ENCODE assay signal across 8 cellular contexts in the genomic region with DNA sequence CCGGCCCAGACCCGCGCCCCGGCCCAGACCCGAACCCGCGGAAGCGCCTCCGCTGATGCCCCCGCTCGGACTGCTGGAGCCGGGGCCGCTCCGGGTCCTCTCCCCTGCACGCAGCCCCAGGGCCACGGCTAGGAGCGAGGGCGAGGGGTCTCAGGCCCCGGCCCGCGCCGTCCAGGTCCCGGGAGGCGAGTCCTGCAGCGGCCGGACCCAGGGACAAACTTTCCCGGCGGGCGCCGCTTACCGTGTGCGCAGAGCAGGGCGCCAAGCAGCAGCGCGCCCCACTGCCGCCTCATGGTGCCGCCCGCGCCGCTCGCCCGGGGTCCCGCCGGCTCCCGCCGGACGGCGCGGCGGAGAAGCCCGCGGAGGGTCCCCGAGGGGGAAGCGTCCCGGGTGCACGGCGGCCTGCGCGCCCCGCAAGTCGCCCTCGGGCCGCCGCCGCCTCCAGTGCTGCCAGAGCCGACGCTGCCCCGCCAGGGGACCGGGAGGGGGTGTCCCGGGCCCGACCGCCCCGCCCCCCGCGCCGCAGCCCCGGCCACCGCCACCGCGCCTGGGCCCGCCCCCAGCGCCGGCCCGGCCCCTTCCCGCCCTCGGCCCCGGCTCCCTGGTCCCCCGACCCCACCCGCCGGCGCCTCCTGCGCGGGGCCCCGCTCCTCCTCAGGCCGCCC. TPM values are rescaled to one million over a fixed set of nuclear protein-coding genes. Genes with fewer than 3 reads are reported as not detected.
A peak's percentile ranks its signal among the peaks of the same experiment; 100 is the strongest.
DNase-seq lines count a peak whose midpoint lies in the region; ATAC-seq, FAIRE-seq and TF ChIP-seq lines count a peak whose summit lies in the region.

TSS of gene LRP4 (minus strand) at position 464 of the 665 bp plus-strand sequence. CDS start at position 293, 171 bp downstream.

- peak within 1 kb of the TSS; percentile 81 to 93 for H3K4me3 Mint-ChIP-seq in CD14-positive monocyte
- peak within 1 kb of the TSS; percentile 71 to 86 (median 80) for H3K4me3 Mint-ChIP-seq in immature natural killer cell

- peak within 1 kb of the TSS; percentile 76 for H2AFZ ChIP-seq in SU-DHL-6 (ENCODE audit: low read depth, low read length, severe bottlenecking)

- FAIRE-seq in H54 (lab: Jason Lieb, UNC): no peak

- peaks cover 0 to 17% (median 10%) of the 10 kb centered on the region in 7 donors for H3K9me3 Mint-ChIP-seq in CD14-positive monocyte
- H3K9me3 Mint-ChIP-seq in immature natural killer cell: no peaks in the 10 kb centered on the region

- intact Hi-C loops in CD14-positive monocyte (cut with micrococcal nuclease): no loop called here
- intact Hi-C loops in breast epithelium (cut with DNase I; ENCODE audit: low total_unique reads): no loop called here

- TF ChIP-seq CTCF in CD14-positive monocyte (IDR thresholded peaks at IDR 0.05) (no peak), SU-DHL-6 (IDR thresholded peaks at IDR 0.05; ENCODE audit: insufficient read depth, low read length, poor library complexity, severe bottlenecking) (no peak), breast epithelium (IDR thresholded peaks at IDR 0.05) (peak in 1 of 3 donors; percentile 12)

- H3K36me3 ChIP-seq in SU-DHL-6 (ENCODE audit: low read length) (no peaks in the 10 kb centered on the region), breast epithelium (no peaks in the 10 kb centered on the region)

- TF ChIP-seq POLR2A in H54 (IDR thresholded peaks at IDR 0.05; ENCODE audit: low read depth, low read length) (0 out of 2 replicates have a peak, but pooled peaks have one; percentile 25), breast epithelium (IDR thresholded peaks at IDR 0.05) (no peak)

- DNase-seq in CD14-positive monocyte (ENCODE audit: low spot score) (no peak), H54 (ENCODE audit: insufficient read length, low spot score) (no peak), breast epithelium (ENCODE audit: low spot score in 2 of 2) (no peak), immature natural killer cell (peak; percentile 24 to 25 (median 25)), amniotic stem cell (lab: John Stamatoyannopoulos, UW) (no peak)
- DNase-seq in stimulated activated CD4-positive, alpha-beta T cell treated with anti-CD3 and anti-CD28 coated beads, Interleukin-15, amount 100 ng/mL, for 24 hours: peak; percentile 62

- H3K27me3 ChIP-seq in SU-DHL-6 (ENCODE audit: low read length) (peaks cover 1% of the 10 kb centered on the region; the same call in 1 of the 2 replicates), breast epithelium (no peaks in the 10 kb centered on the region)

- H3K27ac Mint-ChIP-seq in CD14-positive monocyte (peak within 1 kb of the TSS in 2 of 7 donors; percentile 49 to 55), immature natural killer cell (no peak within 1 kb of the TSS)

- peaks cover 6% of the 10 kb centered on the region; the same call in 1 of the 2 replicates for H3F3A ChIP-seq in SU-DHL-6 (ENCODE audit: insufficient read depth)

- H3K27ac ChIP-seq in SU-DHL-6 (ENCODE audit: low read depth, low read length): no peak within 1 kb of the TSS
- H3K27ac ChIP-seq in breast epithelium: peak within 1 kb of the TSS; percentile 53 to 63

- no peaks in the 10 kb centered on the region for H3K79me2 ChIP-seq in SU-DHL-6 (ENCODE audit: insufficient read depth, low read length)

- H3K9ac ChIP-seq in SU-DHL-6 (ENCODE audit: low read length): peak within 1 kb of the TSS; percentile 44

- H3K4me1 Mint-ChIP-seq in CD14-positive monocyte: peaks cover 32% of the 10 kb centered on the region
- H3K4me1 Mint-ChIP-seq in immature natural killer cell: peaks cover 27 to 30% of the 10 kb centered on the region in 2 donors

- peak within 1 kb of the TSS; percentile 73 for H3K4me2 ChIP-seq in SU-DHL-6 (ENCODE audit: low read depth, low read length, poor library complexity, severe bottlenecking)

- H4K20me1 ChIP-seq in SU-DHL-6 (ENCODE audit: low read depth, low read length): no peaks in the 10 kb centered on the region

- no peaks in the 10 kb centered on the region for H3K4me1 ChIP-seq in breast epithelium

- ATAC-seq in GM19324 (IDR thresholded peaks at IDR 0.05; ENCODE audit: low FRiP score, unreplicated experiment): no peak

- H3K36me3 Mint-ChIP-seq in CD14-positive monocyte: peaks cover 6 to 15% of the 10 kb centered on the region in 2 donors
- no peaks in the 10 kb centered on the region for H3K36me3 Mint-ChIP-seq in immature natural killer cell

- H3K4me3 ChIP-seq in SU-DHL-6 (ENCODE audit: insufficient read depth, low read length, poor library complexity, severe bottlenecking) (peak within 1 kb of the TSS; percentile 48), breast epithelium (peak within 1 kb of the TSS; percentile 61 to 83 (median 70))

- H3K27me3 Mint-ChIP-seq in CD14-positive monocyte (ENCODE audit: low read depth in 3 of 3): peaks cover 57 to 68% (median 59%) of the 10 kb centered on the region in 3 donors
- peaks cover 11 to 40% (median 32%) of the 10 kb centered on the region in 3 donors for H3K27me3 Mint-ChIP-seq in immature natural killer cell (ENCODE audit: low read depth in 3 of 3)

- H3K9me3 ChIP-seq in SU-DHL-6 (ENCODE audit: insufficient read depth, low read length): no peaks in the 10 kb centered on the region
- no peaks in the 10 kb centered on the region for H3K9me3 ChIP-seq in breast epithelium

- no peaks in the 10 kb centered on the region for H3K9me2 ChIP-seq in SU-DHL-6 (replicated peaks; ENCODE audit: insufficient read depth, low read length)

RNA-seq across cellular contexts. Expression of gene LRP4, which starts in this region (rescaled TPM):
- not detected for polyA plus RNA-seq in CD14-positive monocyte
- 1 to 10 TPM; 5.2 to 7.5 (median 6.4) TPM for total RNA-seq in breast epithelium
- not detected for polyA plus RNA-seq in immature natural killer cell

Comparison
In these comparisons a context has a peak if more than half of its experiments do, and no peak if none do; other contexts are left out.
1. Peak in DNase-seq in immature natural killer cell; RNA of the gene not detected or under 1 TPM.